19 cellular contexts compared by ENCODE assay signal in the genomic region with DNA sequence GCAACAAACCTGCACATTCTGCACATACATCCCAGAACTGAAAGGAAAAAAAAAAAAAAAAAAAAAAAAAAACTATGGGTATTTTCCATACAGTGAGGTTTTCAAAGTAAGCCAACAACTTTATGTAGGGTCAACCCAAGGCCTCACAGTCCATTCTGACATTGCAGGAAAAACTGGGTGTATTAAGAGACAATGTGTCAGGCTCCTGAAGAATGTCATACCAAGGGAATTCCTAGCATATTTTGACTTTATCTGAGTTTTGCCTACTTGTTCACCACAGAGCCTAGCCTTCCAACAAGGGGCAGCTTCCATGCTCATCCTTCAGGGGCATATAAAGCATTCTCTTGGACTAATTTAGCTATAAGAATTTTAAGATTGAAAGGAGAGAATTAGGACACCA.
DNase-seq lines count a peak whose midpoint lies in the region; ATAC-seq and TF ChIP-seq lines count a peak whose summit lies in the region.
"Had no signal": no experiment of that assay in that cellular context is flagged by ENCODE, and none has a peak within 500 bp of the region (broad histone marks: within the 10 kb centered on the region; RNA-seq: fewer than 3 reads in every experiment).

No MANE protein-coding gene starts in this region.

- TF ChIP-seq CTCF in GM20000 (IDR thresholded peaks at IDR 0.05; ENCODE audit: extremely low read depth, missing control alignments) = no peak
- TF ChIP-seq CTCF in omental fat pad (IDR thresholded peaks at IDR 0.05) = no peak

- ATAC-seq in omental fat pad (ENCODE audit: low FRiP score) (no peak), HG02798 (IDR thresholded peaks at IDR 0.05; ENCODE audit: poor library complexity, unreplicated experiment) (no peak)
- ATAC-seq: heart left ventricle, left ventricle myocardium superior, upper lobe of right lung had no signal

- DNase-seq in ELF-1 (ENCODE audit: low read depth, low spot score) (peak; percentile 18), amniotic epithelial cell (ENCODE audit: low read depth) (peak; percentile 61), islet precursor cell (peak; percentile 59), renal cortical epithelial cell (ENCODE audit: low read depth) (peak; percentile 50), GM20000 (ENCODE audit: low spot score) (no peak), omental fat pad (ENCODE audit: low spot score) (no peak)
- DNase-seq: aorta; Calu3; cerebellar nuclear complex; HCEC 1CT; heart left ventricle; left ventricle myocardium superior; MG63; NCI-H2081 treated with DMSO at 0.1 percent for 48 hours; NCI-H446 treated with DMSO at 0.1 percent for 48 hours; small intestine; stimulated activated CD4-positive, alpha-beta T cell treated with anti-CD3 and anti-CD28 coated beads, Interleukin-1b, Interleukin-23, amount 100 ng/mL, for 48 hours; upper lobe of right lung had no signal

Comparison
In these comparisons a context has a peak if more than half of its experiments do, and no peak if none do; other contexts are left out.
1. DNase-seq: peak in ELF-1 (single experiment), amniotic epithelial cell (single experiment), islet precursor cell (single experiment) and renal cortical epithelial cell (single experiment); none in GM20000 (single experiment) and omental fat pad (single experiment).